Comparison of ENCODE assay signal across 26 cellular contexts in genomic region chr6:33492093-33492492, GRCh38. TPM values are rescaled to one million over a fixed set of nuclear protein-coding genes. Genes with fewer than 3 reads are reported as not detected.
DNase-seq lines count a peak whose midpoint lies in the region; ATAC-seq, FAIRE-seq and TF ChIP-seq lines count a peak whose summit lies in the region.
"Had no signal": no experiment of that assay in that cellular context is flagged by ENCODE, and none has a peak within 500 bp of the region (broad histone marks: within the 10 kb centered on the region; RNA-seq: fewer than 3 reads in every experiment).

No MANE protein-coding gene starts in this region.

- H3K36me3 ChIP-seq in Karpas-422 (ENCODE audit: insufficient read depth, low read length): no peaks in the 10 kb centered on the region
- H3K36me3 ChIP-seq in GM12878 (ENCODE audit: control insufficient read depth in 2 of 2, insufficient read depth in 2 of 2, low read length in 1 of 2): no peaks in the 10 kb centered on the region
- no peaks in the 10 kb centered on the region for H3K36me3 ChIP-seq in neural progenitor cell
- no peaks in the 10 kb centered on the region for H3K36me3 ChIP-seq in ovary
- H3K36me3 ChIP-seq: neutrophil, Peyer's patch, suprapubic skin, uterus had no signal

- H3K9me2 ChIP-seq in Karpas-422 (replicated peaks; ENCODE audit: insufficient read depth, low read length): no peaks in the 10 kb centered on the region

- ATAC-seq in GM12878 (no peak), HG03135 (IDR thresholded peaks at IDR 0.05; ENCODE audit: unreplicated experiment) (no peak)
- ATAC-seq: activated naive CD8-positive, alpha-beta T cell treated with anti-CD3 and anti-CD28 coated beads, Interleukin-2, amount 50 U/mL, for 24 hours; T-helper 17 cell had no signal

- in situ Hi-C loops in GM12878 (cut with MboI): no loop called here

- SMC1A ChIA-PET in GM12878 (lab: Charles Lee; ENCODE audit: uncharacterized antibody, unreplicated experiment): interaction anchor here (0.8 to 1.2 kb wide), 2 partner anchors 10 to 18 kb away, joined by 3 read pairs; no protein-coding TSS in a partner anchor

- H3K9me3 ChIP-seq in Karpas-422 (ENCODE audit: low read length) (no peaks in the 10 kb centered on the region), GM12878 (replicated peaks; ENCODE audit: control insufficient read depth, insufficient read depth, low read length) (no peaks in the 10 kb centered on the region), neural progenitor cell (ENCODE audit: low read depth) (no peaks in the 10 kb centered on the region), ovary (no peaks in the 10 kb centered on the region)
- H3K9me3 ChIP-seq: neutrophil, Peyer's patch, suprapubic skin, uterus had no signal

- TF ChIP-seq CTCF in GM12864 (IDR thresholded peaks at IDR 0.05; ENCODE audit: low read depth, low read length, missing control alignments) (peak; percentile 5), GM12878 (IDR thresholded peaks at IDR 0.05 in 2 of 3, conservative IDR thresholded peaks at IDR 0.05 in 1 of 3; ENCODE audit: control insufficient read depth in 2 of 3, extremely low read depth in 1 of 3, insufficient read depth in 1 of 3, low read depth in 3 of 3, low read length in 3 of 3) (peak in 1 of 3 experiments; percentile 3; a peak in 1 of 6 replicates), neural progenitor cell (IDR thresholded peaks at IDR 0.05) (peak; percentile 38), ovary (IDR thresholded peaks at IDR 0.05) (no peak)

- H3K79me2 ChIP-seq in Karpas-422 (ENCODE audit: low read length) (no peaks in the 10 kb centered on the region), GM12878 (ENCODE audit: control insufficient read depth, insufficient read depth, low read length) (no peaks in the 10 kb centered on the region), neural progenitor cell (ENCODE audit: low read depth) (no peaks in the 10 kb centered on the region)

- BruUV-seq in GM12878 (replicated peaks; lab: Mats Ljungman, UMichigan): no TSS peak

- 37% methylated on average over 4 of the region's 4 CpGs for WGBS in GM12878 (ENCODE audit: insufficient coverage, insufficient replicate concordance, low lambda C conversion rate, missing lambda C conversion rate)
- 32 to 33% (median 33%) methylated on average over 4 of the region's 4 CpGs for WGBS in ovary, 3 donors

- H3K4me3 ChIP-seq in GM12864 (ENCODE audit: low read depth, low read length): no peak overlapping the region
- no peak overlapping the region for H3K4me3 ChIP-seq in Karpas-422 (ENCODE audit: low read length)
- H3K4me3 ChIP-seq in GM12878: no peak overlapping the region
- H3K4me3 ChIP-seq in neural progenitor cell: no peak overlapping the region
- no peak overlapping the region for H3K4me3 ChIP-seq in ovary
- H3K4me3 ChIP-seq: Peyer's patch, skin epidermis, suprapubic skin, uterus had no signal

- H4K20me1 ChIP-seq in Karpas-422 (ENCODE audit: insufficient read depth, low read depth, low read length): no peaks in the 10 kb centered on the region
- no peaks in the 10 kb centered on the region for H4K20me1 ChIP-seq in GM12878 (ENCODE audit: control insufficient read depth, insufficient read depth)
- H4K20me1 ChIP-seq in neural progenitor cell (ENCODE audit: low read depth): no peaks in the 10 kb centered on the region

- CTCF ChIA-PET in GM12878 (lab: Yijun Ruan, JAX): no interaction called here

- TF ChIP-seq POLR2A in GM12878 (IDR thresholded peaks at IDR 0.05; ENCODE audit: low read depth, low read length) (no peak), ovary (IDR thresholded peaks at IDR 0.05) (no peak)

- intact Hi-C loops in GM12878 (cut with micrococcal nuclease; ENCODE audit: unreplicated experiment): no loop called here
- intact Hi-C loops in ovary (cut with DNase I): no loop called here

- H3K27ac Mint-ChIP-seq in neural progenitor cell: no peak overlapping the region
- H3K27ac Mint-ChIP-seq: activated CD4-positive, alpha-beta T cell treated with anti-CD3 and anti-CD28 coated beads, Interleukin-2, amount 10 ng/mL, durations not matched to agents 7 days and 5 days; activated naive CD8-positive, alpha-beta T cell treated with anti-CD3 and anti-CD28 coated beads, Interleukin-2, amount 50 U/mL, for 24 hours; brain; T-helper 17 cell had no signal

- no peak for FAIRE-seq in GM12878 (lab: Jason Lieb, UNC)
- FAIRE-seq: colon had no signal

- no peaks in the 10 kb centered on the region for H3K27me3 ChIP-seq in Karpas-422 (ENCODE audit: low read length)
- H3K27me3 ChIP-seq in GM12878 (replicated peaks in 1 of 2; ENCODE audit: control insufficient read depth in 2 of 2, insufficient read depth in 2 of 2, low read length in 1 of 2): no peaks in the 10 kb centered on the region; a peak in 1 of 4 replicates
- no peaks in the 10 kb centered on the region for H3K27me3 ChIP-seq in neural progenitor cell
- H3K27me3 ChIP-seq in ovary: no peaks in the 10 kb centered on the region
- H3K27me3 ChIP-seq: Peyer's patch, suprapubic skin, uterus had no signal

- no peaks in the 10 kb centered on the region for H3K36me3 Mint-ChIP-seq in neural progenitor cell
- H3K36me3 Mint-ChIP-seq: brain; CD8-positive, alpha-beta memory T cell had no signal

- H3K4me1 Mint-ChIP-seq in neural progenitor cell: peaks cover 7% of the 10 kb centered on the region
- H3K4me1 Mint-ChIP-seq: activated naive CD8-positive, alpha-beta T cell treated with anti-CD3 and anti-CD28 coated beads, Interleukin-2, amount 50 U/mL, for 24 hours; brain; T-helper 17 cell had no signal

- no peaks in the 10 kb centered on the region for H3K9me3 Mint-ChIP-seq in neural progenitor cell
- H3K9me3 Mint-ChIP-seq: activated CD4-positive, alpha-beta T cell treated with anti-CD3 and anti-CD28 coated beads, Interleukin-2, amount 10 ng/mL, durations not matched to agents 7 days and 5 days; activated naive CD8-positive, alpha-beta T cell treated with anti-CD3 and anti-CD28 coated beads, Interleukin-2, amount 50 U/mL, for 24 hours; CD8-positive, alpha-beta memory T cell had no signal

- H3K9ac ChIP-seq in Karpas-422 (ENCODE audit: low read length): no peak overlapping the region
- H3K9ac ChIP-seq in GM12878 (ENCODE audit: control insufficient read depth, insufficient read depth, low read length): no peak overlapping the region
- no peak overlapping the region for H3K9ac ChIP-seq in neural progenitor cell

- DNase-seq in GM12864 (ENCODE audit: low read depth) (no peak), Karpas-422 (peak; percentile 61), GM12878 (ENCODE audit: low read depth, low spot score) (no peak), neural progenitor cell (ENCODE audit: low spot score) (peak; percentile 46), NCI-H2227 treated with DMSO at 0.1 percent for 48 hours (lab: John Stamatoyannopoulos, UW) (no peak), ovary (no peak)
- DNase-seq: activated CD4-positive, alpha-beta T cell treated with anti-CD3 and anti-CD28 coated beads, Interleukin-2, amount 10 ng/mL, durations not matched to agents 7 days and 5 days; activated effector memory CD4-positive, alpha-beta T cell treated with Interleukin-2 at 50 U/mL for 16 hours; activated naive CD8-positive, alpha-beta T cell treated with anti-CD3 and anti-CD28 coated beads, Interleukin-2, amount 50 U/mL, for 24 hours; CD8-positive, alpha-beta memory T cell; DMS79 treated with DMSO at 0.1 percent for 48 hours; HCEC 1CT; mammary epithelial cell; NCI-H1048; NCI-H1930; NCI-H748 treated with DMSO at 0.1 percent for 48 hours; Peyer's patch; stimulated activated CD4-positive, alpha-beta T cell treated with anti-CD3 and anti-CD28 coated beads, Interleukin-1b, Interleukin-23, amount 100 ng/mL, for 48 hours; T-helper 17 cell; uterus had no signal

- TF ChIP-seq RAD21 in GM12878 (IDR thresholded peaks at IDR 0.05; ENCODE audit: insufficient read depth, low read depth, low read length): peak; percentile 23; the same call in 1 of the 2 replicates

- no peaks in the 10 kb centered on the region for H3F3A ChIP-seq in neural progenitor cell (ENCODE audit: low read depth)

- TF ChIP-seq EP300 in GM12878 (IDR thresholded peaks at IDR 0.05; ENCODE audit: borderline replicate concordance in 1 of 2, control insufficient read depth in 1 of 2, low read depth in 2 of 2, low read length in 2 of 2) (no peak), ovary (IDR thresholded peaks at IDR 0.05) (no peak)

- peaks cover 2% of the 10 kb centered on the region for H3K27me3 Mint-ChIP-seq in neural progenitor cell (ENCODE audit: insufficient read depth, low read depth)
- H3K27me3 Mint-ChIP-seq: activated naive CD8-positive, alpha-beta T cell treated with anti-CD3 and anti-CD28 coated beads, Interleukin-2, amount 50 U/mL, for 24 hours had no signal

- H3K4me1 ChIP-seq in Karpas-422 (ENCODE audit: low read length) (no peaks in the 10 kb centered on the region), GM12878 (ENCODE audit: control insufficient read depth, insufficient read depth, low read length) (no peaks in the 10 kb centered on the region), neural progenitor cell (no peaks in the 10 kb centered on the region), ovary (ENCODE audit: insufficient read depth) (no peaks in the 10 kb centered on the region)
- H3K4me1 ChIP-seq: Peyer's patch, suprapubic skin, uterus had no signal

- H2AFZ ChIP-seq in Karpas-422 (ENCODE audit: low read length) (no peak overlapping the region), GM12878 (ENCODE audit: control insufficient read depth, low read depth, low read length) (no peak overlapping the region), neural progenitor cell (replicated peaks) (no peak overlapping the region)

- RAD21 ChIA-PET in GM12878 (lab: Charles Lee; ENCODE audit: unreplicated experiment): no interaction called here

- H3K27ac ChIP-seq in Karpas-422 (ENCODE audit: low read length): no peak overlapping the region
- no peak overlapping the region for H3K27ac ChIP-seq in GM12878 (ENCODE audit: control insufficient read depth, insufficient read depth)
- no peak overlapping the region for H3K27ac ChIP-seq in neural progenitor cell
- no peak overlapping the region for H3K27ac ChIP-seq in ovary
- H3K27ac ChIP-seq: neutrophil, Peyer's patch, skin epidermis, suprapubic skin, uterus had no signal

- no peak overlapping the region for H3K4me2 ChIP-seq in Karpas-422 (ENCODE audit: low read depth, low read length, poor library complexity, severe bottlenecking)
- H3K4me2 ChIP-seq in GM12878 (ENCODE audit: control insufficient read depth, insufficient read depth): no peak overlapping the region
- no peak overlapping the region for H3K4me2 ChIP-seq in neural progenitor cell

- H3K4me3 Mint-ChIP-seq in neural progenitor cell: no peak overlapping the region
- H3K4me3 Mint-ChIP-seq: activated CD4-positive, alpha-beta T cell treated with anti-CD3 and anti-CD28 coated beads, Interleukin-2, amount 10 ng/mL, durations not matched to agents 7 days and 5 days; activated naive CD8-positive, alpha-beta T cell treated with anti-CD3 and anti-CD28 coated beads, Interleukin-2, amount 50 U/mL, for 24 hours; brain; CD8-positive, alpha-beta memory T cell; T-helper 17 cell had no signal

- POLR2A ChIA-PET in GM12878 (lab: Charles Lee): no interaction called here

RNA-seq across cellular contexts. Expression of gene ZBTB9, which starts 37.7 kb away (rescaled TPM):
- 5.1 and 6.8 TPM in 2 replicates for total RNA-seq in Karpas-422 (2014; rRNA removed; shearing (Covaris generic); ENCODE audit: low replicate concordance)
- 5.1 and 5.5 TPM in 2 replicates for total RNA-seq in GM12878 (2013; cell fraction: nucleolus; rRNA removed)
- total RNA-seq in GM12878 (2014; rRNA removed) (5.2 and 6.6 TPM in 2 replicates), GM12878 (2014; rRNA removed; fragmentation: Illumina TruSeq; extraction: Trizol) (6.0 and 6.7 TPM in 2 replicates), GM12878 (2021) (9.2 and 10.4 TPM in 2 replicates), neural progenitor cell (ENCODE audit: low replicate concordance) (10.2 and 12.7 TPM in 2 replicates), ovary (10 to 100 TPM in 3 of 7 donors, 1 to 10 TPM in 4; 2.4 to 13.5 (median 8.8) TPM)
- polyA plus RNA-seq in GM12878 (2011; ENCODE audit: low read depth): 4.1 TPM
- polyA plus RNA-seq in GM12878 (2011; rRNA removed) (5.3 and 7.2 TPM in 2 replicates), GM12878 (2014; fragmentation: Illumina TruSeq; extraction: Trizol) (9.8 and 10.3 TPM in 2 replicates), GM12878 (2014; fragmentation: Nextera tagmentation; extraction: Ambion mirVana) (1 to 10 TPM; 1.5 to 2.6 TPM), GM12878 (2014; rRNA removed) (6.7 and 7.3 TPM in 2 replicates), GM12878 (2016; fragmentation: Nextera tagmentation; extraction: Ambion mirVana) (10 to 100 TPM; 12.1 to 12.7 TPM), ovary (10 to 100 TPM in 1 of 2 donors, 1 to 10 TPM in 1; 5.5 to 10.8 TPM)
- 6.0 and 6.9 TPM in 2 replicates for polyA plus RNA-seq in GM12878 (2011; cell fraction: cytosol; rRNA removed)
- 13.4 and 16.9 TPM in 2 replicates for polyA plus RNA-seq in GM12878 (2011; cell fraction: nucleus; rRNA removed)
- 5.6 and 6.3 TPM in 2 replicates for polyA plus RNA-seq in GM12878 (2012)
- 9.1 and 9.2 TPM in 2 replicates for polyA minus RNA-seq in GM12878 (2011; rRNA and poly(A)+ RNA removed)
- 3.6 and 4.2 TPM in 2 replicates for polyA minus RNA-seq in GM12878 (2011; cell fraction: cytosol; rRNA and poly(A)+ RNA removed)
- 4.5 and 6.2 TPM in 2 replicates for polyA minus RNA-seq in GM12878 (2011; cell fraction: nucleus; rRNA and poly(A)+ RNA removed)

Comparison
In these comparisons a context has a peak if more than half of its experiments do, and no peak if none do; other contexts are left out.
1. DNase-seq: peak in Karpas-422 (single experiment) and neural progenitor cell (single experiment); none in GM12864 (single experiment), GM12878 (single experiment), NCI-H2227 treated with DMSO at 0.1 percent for 48 hours (single experiment) and ovary (0 of 5).
2. CTCF ChIP-seq: peak in GM12864 (single experiment) and neural progenitor cell (single experiment); none in ovary (0 of 3).